In genomic region chr21:24895885-24896734, GRCh38 we compare ENCODE assay signal across 9 cellular contexts.
DNase-seq lines count a peak whose midpoint lies in the region; ATAC-seq, FAIRE-seq and TF ChIP-seq lines count a peak whose summit lies in the region.
"Had no signal": no experiment of that assay in that cellular context is flagged by ENCODE, and none has a peak within 500 bp of the region (broad histone marks: within the 10 kb centered on the region; RNA-seq: fewer than 3 reads in every experiment).

No MANE protein-coding gene starts in this region.

- no peak overlapping the region for H2AK5ac ChIP-seq in H1 (ENCODE audit: low read depth, low read length)

- WGBS in H1 (ENCODE audit: extremely low coverage in 1 of 2, insufficient coverage in 1 of 2, insufficient read length in 1 of 2, insufficient replicate concordance in 2 of 2, low coverage in 1 of 2, low lambda C conversion rate in 2 of 2, missing lambda C conversion rate in 1 of 2), 2 experiments = 83% methylated on average over 3 of the region's 3 CpGs; no CpG with 5 or more reads in 1 of the 2 experiments
- WGBS in tibial nerve, 2 donors = 66 to 76% methylated on average over 3 of the region's 3 CpGs
- 67% methylated on average over 3 of the region's 3 CpGs for WGBS in right cardiac atrium

- peak; percentile 88 to 89 for TF ChIP-seq RAD21 in H1 (IDR thresholded peaks at IDR 0.05 in 1 of 2, conservative IDR thresholded peaks at IDR 0.05 in 1 of 2; ENCODE audit: low read depth in 2 of 2, low read length in 2 of 2)

- H2BK12ac ChIP-seq in H1 (ENCODE audit: low read depth, low read length) = peak overlapping the region; percentile 72; the same call in 1 of the 2 replicates

- peak; percentile 64 for ATAC-seq in HG02840 (IDR thresholded peaks at IDR 0.05; ENCODE audit: low FRiP score, unreplicated experiment)
- ATAC-seq in right cardiac atrium = no peak

- H3K27ac ChIP-seq in H1 (ENCODE audit: low read depth, low read length) (no peak overlapping the region), tibial nerve (no peak overlapping the region), right cardiac atrium (ENCODE audit: low read length) (no peak overlapping the region)
- H3K27ac ChIP-seq: pancreas had no signal

- H2BK5ac ChIP-seq in H1 (ENCODE audit: low read depth, low read length) = no peak overlapping the region

- H2AFZ ChIP-seq in H1 (ENCODE audit: low read length) = peak overlapping the region; percentile 93

- H2BK20ac ChIP-seq in H1 (ENCODE audit: low read length) = 0 out of 2 replicates have a peak overlapping the region, but pooled peaks have one; percentile 11

- TF ChIP-seq CTCF in H1 (IDR thresholded peaks at IDR 0.05; ENCODE audit: control extremely low read depth in 1 of 3, insufficient read depth in 1 of 3, low read depth in 1 of 3, low read length in 3 of 3) = peak in 2 of 3 experiments; percentile 58 to 68; a peak in 3 of 4 replicates
- peak in 4 of 5 experiments; percentile 22 to 47 (median 24) for TF ChIP-seq CTCF in tibial nerve (IDR thresholded peaks at IDR 0.05)

- H3K18ac ChIP-seq in H1 (ENCODE audit: extremely low read depth, low read length) = no peak overlapping the region

- intact Hi-C loops in right cardiac atrium (cut with DNase I) = loop anchor here (5.0 to 10.0 kb wide), 3 partner anchors 416 to 489 kb away; no protein-coding TSS in a partner anchor

- CTCF ChIA-PET in H1 (lab: Charles Lee; ENCODE audit: partially characterized antibody) = interaction anchor here (0.6 to 6.2 kb wide), 15 partner anchors 9 to 1783 kb away, joined by 3 to 35 read pairs (median 3); no protein-coding TSS in a partner anchor

- FAIRE-seq in H1 (lab: Jason Lieb, UNC) = peak; percentile 87

- H3K79me1 ChIP-seq in H1 (ENCODE audit: low read depth, low read length) = no peaks in the 10 kb centered on the region

- H3K9ac ChIP-seq in H1 (replicated peaks in 1 of 4; ENCODE audit: extremely low read depth in 1 of 4, low read depth in 3 of 4, low read length in 3 of 4) = no peak overlapping the region; a peak in 1 of 7 replicates

- no peaks in the 10 kb centered on the region for H3K23me2 ChIP-seq in H1 (ENCODE audit: low read depth, low read length)

- no peak overlapping the region for H3K23ac ChIP-seq in H1 (ENCODE audit: insufficient read length)

- TF ChIP-seq POLR2A in H1 (IDR thresholded peaks at IDR 0.05; ENCODE audit: control extremely low read depth in 1 of 2, low read depth in 2 of 2, low read length in 2 of 2) (no peak), tibial nerve (IDR thresholded peaks at IDR 0.05) (no peak)

- H3K27me3 ChIP-seq in H1 (replicated peaks in 1 of 4; ENCODE audit: control insufficient read depth in 3 of 4, extremely low read depth in 1 of 4, insufficient read depth in 3 of 4, low read length in 3 of 4) (no peaks in the 10 kb centered on the region), tibial nerve (no peaks in the 10 kb centered on the region), right cardiac atrium (ENCODE audit: control insufficient read depth, insufficient read depth) (no peaks in the 10 kb centered on the region)
- H3K27me3 ChIP-seq: pancreas had no signal

- no peak overlapping the region for H3K4ac ChIP-seq in H1 (replicated peaks; ENCODE audit: insufficient read length, low read depth, low read length)

- TF ChIP-seq EP300 in H1 (IDR thresholded peaks at IDR 0.05; ENCODE audit: borderline replicate concordance in 1 of 2, low read depth in 2 of 2, low read length in 2 of 2) (no peak), tibial nerve (IDR thresholded peaks at IDR 0.05) (no peak)

- H4K91ac ChIP-seq in H1 (replicated peaks; ENCODE audit: insufficient read length, low read length) = no peak overlapping the region

- no peaks in the 10 kb centered on the region for H4K20me1 ChIP-seq in H1 (replicated peaks in 1 of 2; ENCODE audit: control insufficient read depth in 1 of 2, insufficient read depth in 2 of 2, low read length in 2 of 2)

- DNase-seq in NCI-H345 (lab: John Stamatoyannopoulos, UW) (peak; percentile 9), NCI-H345 treated with DMSO at 0.1 percent for 48 hours (lab: John Stamatoyannopoulos, UW; ENCODE audit: unreplicated experiment) (no peak), NCI-H1694 (lab: John Stamatoyannopoulos, UW) (peak; percentile 50), H1 (ENCODE audit: low read depth in 1 of 2, low spot score in 2 of 2) (peak in 1 of 2 experiments; percentile 48), tibial nerve (ENCODE audit: low spot score in 2 of 2) (peak in 1 of 2 donors; percentile 9), DMS153 treated with DMSO at 0.1 percent for 48 hours (lab: John Stamatoyannopoulos, UW; ENCODE audit: unreplicated experiment) (no peak), right cardiac atrium (no peak)
- DNase-seq: pancreas had no signal

- POLR2A ChIA-PET in H1 (lab: Charles Lee; ENCODE audit: partially characterized antibody) = no interaction called here

- H3K4me1 ChIP-seq in H1 (replicated peaks in 1 of 4; ENCODE audit: control insufficient read depth in 3 of 4, insufficient read depth in 4 of 4, low read length in 3 of 4) (peaks cover 0 to 2% (median 0%) of the 10 kb centered on the region in 4 experiments; a peak in 2 of 7 replicates), tibial nerve (peaks cover 0 to 4% (median 0%) of the 10 kb centered on the region in 4 donors), right cardiac atrium (ENCODE audit: control insufficient read depth, insufficient read depth, low read length) (no peaks in the 10 kb centered on the region)

- H4K8ac ChIP-seq in H1 (ENCODE audit: extremely low read depth, insufficient read depth, low read length) = no peak overlapping the region

- no peak overlapping the region for H4K5ac ChIP-seq in H1 (ENCODE audit: insufficient read length, low read depth, low read length)

- H3K9me3 ChIP-seq in H1 (ENCODE audit: insufficient read depth in 2 of 2, low read depth in 1 of 2, low read length in 1 of 2) = no peaks in the 10 kb centered on the region
- no peaks in the 10 kb centered on the region for H3K9me3 ChIP-seq in tibial nerve
- no peaks in the 10 kb centered on the region for H3K9me3 ChIP-seq in right cardiac atrium (ENCODE audit: control insufficient read depth, low read length)
- H3K9me3 ChIP-seq: pancreas had no signal

- peak overlapping the region; percentile 61; the same call in 1 of the 2 replicates for H2BK15ac ChIP-seq in H1 (ENCODE audit: low read length)

- H3K4me3 ChIP-seq in H1 (ENCODE audit: extremely low read depth in 1 of 4, insufficient read depth in 2 of 4, low read depth in 3 of 4, low read length in 4 of 4) (no peak overlapping the region), tibial nerve (no peak overlapping the region), right cardiac atrium (ENCODE audit: low read length) (no peak overlapping the region)
- H3K4me3 ChIP-seq: pancreas had no signal

- no peak overlapping the region for H2BK120ac ChIP-seq in H1 (replicated peaks; ENCODE audit: low read depth, low read length)

- H3K14ac ChIP-seq in H1 (ENCODE audit: insufficient read length) = no peak overlapping the region

- no peak overlapping the region; a peak in 1 of 4 replicates for H3K4me2 ChIP-seq in H1 (ENCODE audit: insufficient read depth in 1 of 2, low read depth in 2 of 2, low read length in 2 of 2)

- H3K36me3 ChIP-seq in H1 (ENCODE audit: control insufficient read depth in 2 of 4, insufficient read depth in 4 of 4, low read length in 3 of 4) (no peaks in the 10 kb centered on the region), tibial nerve (no peaks in the 10 kb centered on the region)
- H3K36me3 ChIP-seq: pancreas had no signal

- no peaks in the 10 kb centered on the region for H3K79me2 ChIP-seq in H1 (ENCODE audit: control insufficient read depth in 1 of 2, insufficient read depth in 2 of 2, low read length in 2 of 2)

- H3K56ac ChIP-seq in H1 (replicated peaks; ENCODE audit: insufficient read length, low read depth, low read length) = no peak overlapping the region

TF ChIP-seq in H1, 55 proteins besides CTCF, POLR2A, EP300 and RAD21:
- TF ChIP-seq CEBPB (IDR thresholded peaks at IDR 0.05; ENCODE audit: low read depth, low read length) (peak; percentile 80; the same call in 1 of the 2 replicates), POU5F1 (IDR thresholded peaks at IDR 0.05; ENCODE audit: low read depth, low read length) (no peak), BRCA1 (IDR thresholded peaks at IDR 0.05; ENCODE audit: low read depth, low read length) (no peak)

Comparison
In these comparisons a context has a peak if more than half of its experiments do, and no peak if none do; other contexts are left out.
1. DNase-seq: peak in NCI-H345 (single experiment) and NCI-H1694 (single experiment); none in NCI-H345 treated with DMSO at 0.1 percent for 48 hours (single experiment), DMS153 treated with DMSO at 0.1 percent for 48 hours (single experiment) and right cardiac atrium (0 of 3).